In genomic region chr3:153145454-153145853, GRCh38 we compare ENCODE assay signal across 23 cellular contexts. TPM values are rescaled to one million over a fixed set of nuclear protein-coding genes. Genes with fewer than 3 reads are reported as not detected.
DNase-seq lines count a peak whose midpoint lies in the region; ATAC-seq and TF ChIP-seq lines count a peak whose summit lies in the region.
"Had no signal": no experiment of that assay in that cellular context is flagged by ENCODE, and none has a peak within 500 bp of the region (broad histone marks: within the 10 kb centered on the region; RNA-seq: fewer than 3 reads in every experiment).

No MANE protein-coding gene starts in this region.

- no peak overlapping the region for H2AFZ ChIP-seq in KMS-11 (ENCODE audit: low read depth)
- H2AFZ ChIP-seq in mammary epithelial cell (ENCODE audit: low read depth, low read length): peak overlapping the region; percentile 43

- H3K79me2 ChIP-seq in KMS-11 (ENCODE audit: insufficient read depth, low read depth) (0 out of 2 replicates have a peak, but pooled peaks cover 3% of the 10 kb centered on the region), mammary epithelial cell (ENCODE audit: insufficient read depth, low read length) (no peaks in the 10 kb centered on the region)

- no peaks in the 10 kb centered on the region for H3K36me3 Mint-ChIP-seq in mesothelial cell of epicardium
- H3K36me3 Mint-ChIP-seq in CD8-positive, alpha-beta T cell: no peaks in the 10 kb centered on the region
- H3K36me3 Mint-ChIP-seq: activated CD8-positive, alpha-beta memory T cell treated with anti-CD3 and anti-CD28 coated beads, Interleukin-2, amount 10 ng/mL, durations not matched to agents 7 days and 5 days; brain; CD14-positive monocyte had no signal

- peaks cover 26% of the 10 kb centered on the region for H3K4me1 Mint-ChIP-seq in mesothelial cell of epicardium
- H3K4me1 Mint-ChIP-seq in CD8-positive, alpha-beta T cell (ENCODE audit: low read depth): peaks cover 1% of the 10 kb centered on the region

- H3K4me1 ChIP-seq in A673 (ENCODE audit: insufficient read depth, low read length, poor library complexity, severe bottlenecking): peaks cover 19% of the 10 kb centered on the region
- peaks cover 47% of the 10 kb centered on the region for H3K4me1 ChIP-seq in KMS-11 (ENCODE audit: low read depth, poor library complexity, severe bottlenecking)
- peaks cover 37% of the 10 kb centered on the region for H3K4me1 ChIP-seq in mammary epithelial cell (ENCODE audit: insufficient read depth, low read length)
- no peaks in the 10 kb centered on the region for H3K4me1 ChIP-seq in CD8-positive, alpha-beta T cell (ENCODE audit: insufficient read depth, low read length)

- in situ Hi-C loops in mammary epithelial cell (cut with MboI; ENCODE audit: low sequenced_read_pairs in 2 of 2): no loop called here

- no peak for ATAC-seq in HG03521 (IDR thresholded peaks at IDR 0.05; ENCODE audit: unreplicated experiment)
- ATAC-seq in CD8-positive, alpha-beta T cell: no peak
- ATAC-seq: activated CD8-positive, alpha-beta memory T cell treated with anti-CD3 and anti-CD28 coated beads, Interleukin-2, amount 10 ng/mL, durations not matched to agents 7 days and 5 days; HepG2 had no signal

- H3K9ac ChIP-seq in KMS-11 (no peak overlapping the region), mammary epithelial cell (ENCODE audit: insufficient read depth, low read length) (no peak overlapping the region)

- H3K27me3 ChIP-seq in A673 (replicated peaks; ENCODE audit: insufficient read depth, low read depth, low read length, poor library complexity) (no peaks in the 10 kb centered on the region), KMS-11 (ENCODE audit: insufficient read depth, low read depth) (no peaks in the 10 kb centered on the region), mammary epithelial cell (ENCODE audit: insufficient read depth, low read length) (no peaks in the 10 kb centered on the region)
- no peaks in the 10 kb centered on the region for H3K27me3 ChIP-seq in CD8-positive, alpha-beta T cell (ENCODE audit: insufficient read depth, low read length)
- H3K27me3 ChIP-seq: MG63 had no signal

- DNase-seq in A673 (ENCODE audit: low spot score) (no peak), mammary epithelial cell (peak; percentile 50), mesothelial cell of epicardium (ENCODE audit: low spot score in 2 of 2, unreplicated experiment in 2 of 2) (no peak), superior temporal gyrus (ENCODE audit: extremely low spot score) (no peak), NCI-H1694 (lab: John Stamatoyannopoulos, UW) (no peak)
- DNase-seq in CD8-positive, alpha-beta T cell: no peak
- DNase-seq: activated CD4-positive, alpha-beta T cell treated with anti-CD3 and anti-CD28 coated beads for 48 hours; activated CD8-positive, alpha-beta memory T cell treated with anti-CD3 and anti-CD28 coated beads, Interleukin-2, amount 10 ng/mL, durations not matched to agents 7 days and 5 days; cortex of kidney; DMS 273 treated with DMSO at 0.1 percent for 48 hours; GDM1; MG63; NCI-H1417 treated with DMSO at 0.1 percent for 48 hours; NCI-H526 treated with DMSO at 0.1 percent for 48 hours; Right ventricle myocardium superior; T-helper 1 cell had no signal

- H3K9me3 ChIP-seq in A673 (ENCODE audit: low read depth, low read length, poor library complexity, severe bottlenecking): no peaks in the 10 kb centered on the region
- H3K9me3 ChIP-seq in mammary epithelial cell (replicated peaks; ENCODE audit: insufficient read depth, low read length): no peaks in the 10 kb centered on the region
- no peaks in the 10 kb centered on the region for H3K9me3 ChIP-seq in CD8-positive, alpha-beta T cell (ENCODE audit: low read length)
- H3K9me3 ChIP-seq: MG63 had no signal

- H3K27ac ChIP-seq in A673 (ENCODE audit: low read depth, low read length, poor library complexity, severe bottlenecking) (peak overlapping the region; percentile 56), KMS-11 (no peak overlapping the region), mammary epithelial cell (ENCODE audit: insufficient read depth, low read depth, low read length) (peak overlapping the region; percentile 59)
- no peak overlapping the region for H3K27ac ChIP-seq in CD8-positive, alpha-beta T cell (ENCODE audit: low read depth, low read length)

- H3K27ac Mint-ChIP-seq in mesothelial cell of epicardium: peak overlapping the region; percentile 61
- H3K27ac Mint-ChIP-seq in CD8-positive, alpha-beta T cell: no peak overlapping the region
- H3K27ac Mint-ChIP-seq: activated CD8-positive, alpha-beta memory T cell treated with anti-CD3 and anti-CD28 coated beads, Interleukin-2, amount 10 ng/mL, durations not matched to agents 7 days and 5 days; activated T-helper 2 cell treated with anti-CD3 and anti-CD28 coated beads, Interferon-gamma antibody, Interleukin-2, Interleukin-4, amounts not matched to agents 10 μg/mL and 5 μg/mL and 100 μg/mL, durations not matched to agents 14 hours and 24 hours and 36 hours had no signal

- H3K4me3 ChIP-seq in A673 (ENCODE audit: low read depth, low read length, poor library complexity, severe bottlenecking): no peak overlapping the region
- no peak overlapping the region for H3K4me3 ChIP-seq in KMS-11 (IDR thresholded peaks at IDR 0.05; ENCODE audit: insufficient read depth, low read depth, low read length)
- H3K4me3 ChIP-seq in mammary epithelial cell (replicated peaks in 1 of 3; ENCODE audit: insufficient read depth in 1 of 3, low read depth in 2 of 3, low read length in 3 of 3): no peak overlapping the region
- H3K4me3 ChIP-seq in CD8-positive, alpha-beta T cell (ENCODE audit: low read depth, low read length): no peak overlapping the region
- H3K4me3 ChIP-seq: MG63 had no signal

- H4K20me1 ChIP-seq in KMS-11 (ENCODE audit: insufficient read depth) (no peaks in the 10 kb centered on the region), mammary epithelial cell (ENCODE audit: insufficient read depth, low read length) (no peaks in the 10 kb centered on the region)

- H3K4me2 ChIP-seq in KMS-11 (peak overlapping the region; percentile 83; the same call in 1 of the 2 replicates), mammary epithelial cell (ENCODE audit: insufficient read depth, low read depth, low read length) (no peak overlapping the region)

- CTCF ChIA-PET in A673 (lab: Charles Lee) (no interaction called here), mammary epithelial cell (lab: Charles Lee; ENCODE audit: low non-redundant PET) (no interaction called here)
- CTCF ChIA-PET in CD8-positive, alpha-beta T cell (lab: Charles Lee): no interaction called here

- intact Hi-C loops in A673 (cut with micrococcal nuclease; ENCODE audit: unreplicated experiment) (no loop called here), mammary epithelial cell (cut with micrococcal nuclease) (no loop called here)
- intact Hi-C loops in CD8-positive, alpha-beta T cell (cut with DNase I, micrococcal nuclease): no loop called here

- H3K36me3 ChIP-seq in A673 (ENCODE audit: insufficient read depth, low read length, poor library complexity, severe bottlenecking): no peaks in the 10 kb centered on the region
- H3K36me3 ChIP-seq in KMS-11 (ENCODE audit: insufficient read depth): no peaks in the 10 kb centered on the region
- no peaks in the 10 kb centered on the region for H3K36me3 ChIP-seq in mammary epithelial cell (ENCODE audit: insufficient read depth, low read length)
- H3K36me3 ChIP-seq in CD8-positive, alpha-beta T cell (ENCODE audit: insufficient read depth, low read length): no peaks in the 10 kb centered on the region
- H3K36me3 ChIP-seq: MG63 had no signal

- H3K4me3 Mint-ChIP-seq in mesothelial cell of epicardium: no peak overlapping the region
- no peak overlapping the region for H3K4me3 Mint-ChIP-seq in CD8-positive, alpha-beta T cell
- H3K4me3 Mint-ChIP-seq: activated CD8-positive, alpha-beta memory T cell treated with anti-CD3 and anti-CD28 coated beads, Interleukin-2, amount 10 ng/mL, durations not matched to agents 7 days and 5 days; brain; CD14-positive monocyte; neural crest cell had no signal

- H3K9me3 Mint-ChIP-seq in mesothelial cell of epicardium: peaks cover 12% of the 10 kb centered on the region
- no peaks in the 10 kb centered on the region for H3K9me3 Mint-ChIP-seq in CD8-positive, alpha-beta T cell
- H3K9me3 Mint-ChIP-seq: activated T-helper 2 cell treated with anti-CD3 and anti-CD28 coated beads, Interferon-gamma antibody, Interleukin-2, Interleukin-4, amounts not matched to agents 10 μg/mL and 5 μg/mL and 100 μg/mL, durations not matched to agents 14 hours and 24 hours and 36 hours; neural crest cell had no signal

- TF ChIP-seq CTCF in A673 (conservative IDR thresholded peaks at IDR 0.05; ENCODE audit: low read depth, low read length): no peak
- TF ChIP-seq CTCF in KMS-11 (conservative IDR thresholded peaks at IDR 0.05; ENCODE audit: low read depth, low read length): no peak
- no peak for TF ChIP-seq CTCF in mammary epithelial cell (conservative IDR thresholded peaks at IDR 0.05 in 1 of 2, IDR thresholded peaks at IDR 0.05 in 1 of 2; ENCODE audit: extremely low read depth in 1 of 2, insufficient read depth in 1 of 2, low read depth in 1 of 2, low read length in 2 of 2)
- TF ChIP-seq CTCF in mesothelial cell of epicardium (IDR thresholded peaks at IDR 0.05; ENCODE audit: unreplicated experiment): no peak
- no peak for TF ChIP-seq CTCF in CD8-positive, alpha-beta T cell (IDR thresholded peaks at IDR 0.05)

- dilution Hi-C loops in mammary epithelial cell (cut with HindIII; ENCODE audit: low sequenced_read_pairs): no loop called here

- BruUV-seq in A673 (replicated peaks; lab: Mats Ljungman, UMichigan) (no TSS peak), mammary epithelial cell (replicated peaks; lab: Mats Ljungman, UMichigan) (no TSS peak)

- no peaks in the 10 kb centered on the region for H3K27me3 Mint-ChIP-seq in mesothelial cell of epicardium (ENCODE audit: low read depth)
- no peaks in the 10 kb centered on the region for H3K27me3 Mint-ChIP-seq in CD8-positive, alpha-beta T cell (ENCODE audit: low read depth)
- H3K27me3 Mint-ChIP-seq: activated CD8-positive, alpha-beta memory T cell treated with anti-CD3 and anti-CD28 coated beads, Interleukin-2, amount 10 ng/mL, durations not matched to agents 7 days and 5 days had no signal

- POLR2A ChIA-PET in A673 (lab: Charles Lee; ENCODE audit: low non-redundant PET): no interaction called here
- POLR2A ChIA-PET in CD8-positive, alpha-beta T cell (lab: Charles Lee): no interaction called here

RNA-seq across cellular contexts. Expression of gene RAP2B, which starts 16.6 kb away (rescaled TPM):
- total RNA-seq in A673 (2021): 13.7 and 15.8 TPM in 2 replicates
- 10 to 100 TPM; 19.3 to 39.7 TPM for total RNA-seq in mammary epithelial cell
- polyA plus RNA-seq in mammary epithelial cell: 13.0 TPM
- 25.1 TPM for polyA minus RNA-seq in mammary epithelial cell
- total RNA-seq in mesothelial cell of epicardium: 15.2 to 16.2 TPM (median 15.4 TPM) in 3 replicates
- total RNA-seq in CD8-positive, alpha-beta T cell: 10 to 100 TPM; 16.9 to 17.6 TPM

Comparison
In these comparisons a context has a peak if more than half of its experiments do, and no peak if none do; other contexts are left out.
1. H3K27ac ChIP-seq: peak in A673 (single experiment) and mammary epithelial cell (single experiment); none in KMS-11 (single experiment) and CD8-positive, alpha-beta T cell (single experiment).